Comparison of ENCODE assay signal across 24 cellular contexts in genomic region chr15:87420017-87420416, GRCh38.
"Had no signal": no experiment of that assay in that cellular context is flagged by ENCODE, and none has a peak within 500 bp of the region (broad histone marks: within the 10 kb centered on the region; RNA-seq: fewer than 3 reads in every experiment).

No MANE protein-coding gene starts in this region.

- H3K4me1 ChIP-seq: neural progenitor cell, parathyroid adenoma, psoas muscle, right lobe of liver, sigmoid colon, stomach, thyroid gland, tibial nerve, upper lobe of left lung, vagina had no signal

- H3K9me3 ChIP-seq: ovary, psoas muscle, right lobe of liver, sigmoid colon, stomach, thoracic aorta, thyroid gland, tibial nerve, upper lobe of left lung, vagina had no signal

- H3K27me3 ChIP-seq: neural progenitor cell, ovary, right lobe of liver, sigmoid colon, thyroid gland, tibial nerve, upper lobe of left lung, vagina had no signal

- H3K4me3 ChIP-seq: neural progenitor cell, ovary, psoas muscle, right lobe of liver, sigmoid colon, stomach, thoracic aorta, thyroid gland, tibial nerve, upper lobe of left lung, vagina had no signal

- DNase-seq: occipital lobe; ovary; posterior cingulate gyrus; psoas muscle; right cardiac atrium; right lobe of liver; sigmoid colon; small intestine; stimulated activated CD4-positive, alpha-beta T cell treated with anti-CD3 and anti-CD28 coated beads, Interleukin-15, amount 100 ng/mL, for 24 hours; stimulated activated CD4-positive, alpha-beta T cell treated with anti-CD3 and anti-CD28 coated beads, Interleukin-2, amount 100 ng/mL, for 24 hours; stimulated activated CD4-positive, alpha-beta T cell treated with anti-CD3 and anti-CD28 coated beads, Interleukin-2, amount 100 ng/mL, for 48 hours; stimulated activated CD4-positive, alpha-beta T cell treated with anti-CD3 and anti-CD28 coated beads, Interleukin-4, amount 100 ng/mL, for 24 hours; stimulated activated naive B cell treated with anti-CD40 and anti-IgM and Interleukin-4, amounts not matched to agents 10 μg/mL and 1 μg/mL and 100 μg/mL, for 72 hours; stimulated activated naive CD4-positive, alpha-beta T cell treated with Interleukin-2 at 50 U/mL for 16 hours; stomach; thyroid gland; trophoblast cell; upper lobe of left lung had no signal

- H3K27ac ChIP-seq: neural progenitor cell, ovary, parathyroid adenoma, psoas muscle, right lobe of liver, sigmoid colon, stomach, thoracic aorta, thyroid gland, tibial nerve, upper lobe of left lung, vagina had no signal

- H3K36me3 ChIP-seq: neural progenitor cell, ovary, right lobe of liver, sigmoid colon, stomach, thoracic aorta, thyroid gland, tibial nerve, upper lobe of left lung, vagina had no signal

- ATAC-seq: psoas muscle; right cardiac atrium; right lobe of liver; stimulated activated effector memory CD8-positive, alpha-beta T cell treated with anti-CD3 and anti-CD28 coated beads, Interleukin-12 subunit alpha, Interleukin-12 subunit beta, amount 100 ng/mL, for 72 hours; stimulated activated naive B cell treated with anti-CD40 and anti-IgM and Interleukin-4, amounts not matched to agents 10 μg/mL and 1 μg/mL and 100 μg/mL, for 72 hours had no signal
